Comparison of ENCODE assay signal across 8 cellular contexts in the genomic region with DNA sequence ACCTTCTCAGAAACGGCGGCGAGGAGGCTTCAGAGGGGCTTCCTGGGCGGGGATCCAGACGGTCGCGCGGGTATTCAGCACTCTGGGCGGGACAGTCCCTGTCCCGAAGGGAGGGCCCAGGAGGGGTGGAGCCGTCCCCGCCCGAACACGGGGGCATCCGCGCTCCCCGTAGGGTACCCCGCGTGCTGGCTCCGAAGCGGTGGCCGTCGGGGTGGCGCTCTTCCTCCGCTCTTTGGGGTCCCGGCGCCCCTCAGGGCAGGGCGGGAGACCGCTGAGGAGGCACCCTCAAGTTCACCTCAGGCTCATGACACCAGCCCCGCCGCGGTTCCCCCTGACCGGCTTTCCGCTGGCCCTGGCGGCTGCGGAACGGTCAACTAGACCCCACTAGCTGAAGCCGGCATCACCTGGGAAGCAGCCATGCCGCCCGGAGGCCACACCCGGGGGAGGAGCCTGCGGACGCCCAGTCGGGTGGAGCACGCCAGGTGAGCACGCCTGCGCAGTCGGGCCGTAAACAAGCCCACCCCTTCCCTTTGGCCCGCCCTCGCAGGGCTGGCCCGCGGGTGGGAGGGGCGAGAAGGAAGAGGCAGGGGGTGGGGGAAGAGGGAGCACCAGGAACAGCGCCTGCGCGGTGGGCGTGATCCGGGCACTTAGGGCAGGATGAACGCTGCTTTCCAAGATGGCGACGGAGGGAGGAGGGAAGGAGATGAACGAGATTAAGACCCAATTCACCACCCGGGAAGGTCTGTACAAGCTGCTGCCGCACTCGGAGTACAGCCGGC.
DNase-seq lines count a peak whose midpoint lies in the region; ATAC-seq lines count a peak whose summit lies in the region.

A gene with protein sequence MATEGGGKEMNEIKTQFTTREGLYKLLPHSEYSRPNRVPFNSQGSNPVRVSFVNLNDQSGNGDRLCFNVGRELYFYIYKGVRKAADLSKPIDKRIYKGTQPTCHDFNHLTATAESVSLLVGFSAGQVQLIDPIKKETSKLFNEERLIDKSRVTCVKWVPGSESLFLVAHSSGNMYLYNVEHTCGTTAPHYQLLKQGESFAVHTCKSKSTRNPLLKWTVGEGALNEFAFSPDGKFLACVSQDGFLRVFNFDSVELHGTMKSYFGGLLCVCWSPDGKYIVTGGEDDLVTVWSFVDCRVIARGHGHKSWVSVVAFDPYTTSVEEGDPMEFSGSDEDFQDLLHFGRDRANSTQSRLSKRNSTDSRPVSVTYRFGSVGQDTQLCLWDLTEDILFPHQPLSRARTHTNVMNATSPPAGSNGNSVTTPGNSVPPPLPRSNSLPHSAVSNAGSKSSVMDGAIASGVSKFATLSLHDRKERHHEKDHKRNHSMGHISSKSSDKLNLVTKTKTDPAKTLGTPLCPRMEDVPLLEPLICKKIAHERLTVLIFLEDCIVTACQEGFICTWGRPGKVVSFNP (plus strand): TSS at position 650 of the 779 bp plus-strand sequence. CDS start 27 bp downstream, at position 677.

- H3K4me3 Mint-ChIP-seq in central memory CD8-positive, alpha-beta T cell, result peak within 1 kb of the TSS; percentile 98

- no peaks in the 10 kb centered on the region for H3K27me3 Mint-ChIP-seq in central memory CD8-positive, alpha-beta T cell

- DNase-seq in AG20443 (ENCODE audit: low spot score) (peak; percentile 100), NCI-H345 treated with DMSO at 0.1 percent for 48 hours (lab: John Stamatoyannopoulos, UW; ENCODE audit: unreplicated experiment) (peak; percentile 97), islet precursor cell (peak; percentile 100)
- DNase-seq in activated CD4-positive, CD25-positive, alpha-beta regulatory T cell (lab: John Stamatoyannopoulos, UW), result peak; percentile 98 to 99 (median 99)
- DNase-seq in central memory CD8-positive, alpha-beta T cell (ENCODE audit: low spot score in 2 of 2), result peak; percentile 96 to 99
- peak; percentile 99 for DNase-seq in stimulated activated CD4-positive, alpha-beta T cell treated with anti-CD3 and anti-CD28 coated beads, Interleukin-12 subunit alpha, Interleukin-12 subunit beta, amount 100 ng/mL, for 48 hours (ENCODE audit: low read depth in 2 of 3, low spot score in 1 of 3)

- peak within 1 kb of the TSS; percentile 97 for H3K27ac Mint-ChIP-seq in central memory CD8-positive, alpha-beta T cell (ENCODE audit: low read depth)

- ATAC-seq in GM19025 (IDR thresholded peaks at IDR 0.05; ENCODE audit: low read depth, unreplicated experiment) (peak; percentile 96), HG03342 (IDR thresholded peaks at IDR 0.05; ENCODE audit: unreplicated experiment) (peak; percentile 87)
- peak; percentile 84 for ATAC-seq in central memory CD8-positive, alpha-beta T cell (replicated peaks; ENCODE audit: extremely low read depth, poor library complexity, severe bottlenecking)

- H3K4me1 Mint-ChIP-seq in central memory CD8-positive, alpha-beta T cell, result peaks cover 19% of the 10 kb centered on the region

- no peaks in the 10 kb centered on the region for H3K9me3 Mint-ChIP-seq in central memory CD8-positive, alpha-beta T cell

- H3K36me3 Mint-ChIP-seq in central memory CD8-positive, alpha-beta T cell (ENCODE audit: insufficient read depth), result peaks cover 18% of the 10 kb centered on the region

Comparison
In these comparisons a context has a peak if more than half of its experiments do, and no peak if none do; other contexts are left out.
1. Peak in every context shown above with its lines: DNase-seq and ATAC-seq.